8 cellular contexts compared by ENCODE assay signal in the genomic region with DNA sequence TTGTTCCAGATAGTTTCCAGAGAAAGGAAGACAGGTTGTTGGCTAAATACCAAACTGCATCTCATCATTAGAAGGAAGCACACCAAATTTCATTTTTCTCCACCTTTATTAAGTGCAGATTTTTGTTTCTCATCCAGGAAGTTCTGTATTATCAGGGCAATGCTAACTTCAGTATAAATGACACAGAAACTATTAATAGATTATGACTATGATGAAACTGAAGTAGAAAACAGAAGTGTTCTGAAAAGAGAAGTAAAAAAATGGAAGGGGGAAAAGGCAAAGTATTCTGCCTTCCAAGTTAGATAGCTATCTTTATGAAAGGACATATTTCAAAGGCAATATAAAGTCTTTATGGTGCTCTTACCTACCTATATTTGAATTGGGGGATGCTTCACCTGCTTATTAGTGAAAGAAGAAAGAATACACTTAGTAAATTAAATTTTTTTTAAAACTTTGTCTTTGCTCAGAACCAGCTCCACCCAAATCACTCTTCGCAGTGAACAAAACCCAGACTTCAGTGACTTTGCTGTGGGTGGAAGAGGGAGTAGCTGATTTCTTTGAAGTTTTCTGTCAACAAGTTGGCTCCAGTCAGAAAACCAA.
DNase-seq lines count a peak whose midpoint lies in the region; ATAC-seq and TF ChIP-seq lines count a peak whose summit lies in the region.

No MANE protein-coding gene starts in this region.

- H3K79me1 ChIP-seq in trophoblast cell (ENCODE audit: low read length): no peaks in the 10 kb centered on the region

- no peak overlapping the region for H2BK5ac ChIP-seq in trophoblast cell (ENCODE audit: low read depth, low read length, poor library complexity)

- H3K4me3 Mint-ChIP-seq in GM23338: no peak overlapping the region

- intact Hi-C loops in gastrocnemius medialis (cut with DNase I; ENCODE audit: low total_unique reads): no loop called here

- H3K18ac ChIP-seq in trophoblast cell (ENCODE audit: low read length): no peak overlapping the region

- no peaks in the 10 kb centered on the region for H3K4me1 Mint-ChIP-seq in GM23338

- H3K9ac ChIP-seq in muscle layer of colon (ENCODE audit: low read length) (no peak overlapping the region), trophoblast cell (ENCODE audit: low read length) (no peak overlapping the region)

- no peaks in the 10 kb centered on the region for H4K20me1 ChIP-seq in GM23338 (replicated peaks; ENCODE audit: insufficient read depth)

- H2AFZ ChIP-seq in GM23338 (no peak overlapping the region), trophoblast cell (ENCODE audit: insufficient read depth, low read length, poor library complexity) (no peak overlapping the region)

- no peak overlapping the region for H4K91ac ChIP-seq in trophoblast cell (ENCODE audit: low read depth, low read length)

- H3K4me1 ChIP-seq in Peyer's patch (peaks cover 0 to 5% (median 0%) of the 10 kb centered on the region in 4 donors), muscle layer of colon (ENCODE audit: insufficient read depth, low read length) (peaks cover 5% of the 10 kb centered on the region), GM23338 (ENCODE audit: insufficient read depth) (no peaks in the 10 kb centered on the region), trophoblast cell (ENCODE audit: control insufficient read depth in 1 of 2, insufficient read depth in 2 of 2, low read length in 2 of 2) (no peaks in the 10 kb centered on the region), gastrocnemius medialis (no peaks in the 10 kb centered on the region)

- no peak overlapping the region for H4K12ac ChIP-seq in trophoblast cell (ENCODE audit: low read depth, low read length)

- DNase-seq in Peyer's patch (no peak), GM23338 (ENCODE audit: low spot score) (no peak), trophoblast cell (no peak), gastrocnemius medialis (no peak)
- DNase-seq in stimulated activated CD4-positive, alpha-beta T cell treated with anti-CD3 and anti-CD28 coated beads, Interleukin-4, amount 100 ng/mL, for 1 hour: no peak

- TF ChIP-seq CTCF in Peyer's patch (IDR thresholded peaks at IDR 0.05) (no peak), GM23338 (conservative IDR thresholded peaks at IDR 0.05; ENCODE audit: low read depth in 2 of 2) (no peak), gastrocnemius medialis (IDR thresholded peaks at IDR 0.05 in 4 of 5, conservative IDR thresholded peaks at IDR 0.05 in 1 of 5) (no peak)

- no peak overlapping the region for H3K23ac ChIP-seq in trophoblast cell (ENCODE audit: low read length)

- H4K8ac ChIP-seq in trophoblast cell (ENCODE audit: low read depth, low read length): no peak overlapping the region

- in situ Hi-C loops in gastrocnemius medialis (cut with MboI; ENCODE audit: low sequenced_read_pairs in 4 of 4): no loop called here

- no peak overlapping the region for H3K14ac ChIP-seq in trophoblast cell (ENCODE audit: low read length)

- no peaks in the 10 kb centered on the region for H3K36me3 ChIP-seq in Peyer's patch
- no peaks in the 10 kb centered on the region for H3K36me3 ChIP-seq in muscle layer of colon (ENCODE audit: insufficient read depth, low read length)
- H3K36me3 ChIP-seq in GM23338 (ENCODE audit: insufficient read depth): no peaks in the 10 kb centered on the region
- H3K36me3 ChIP-seq in trophoblast cell (ENCODE audit: control insufficient read depth in 1 of 2, insufficient read depth in 2 of 2, low read length in 2 of 2): no peaks in the 10 kb centered on the region
- H3K36me3 ChIP-seq in gastrocnemius medialis: no peaks in the 10 kb centered on the region

- H3F3A ChIP-seq in GM23338 (replicated peaks; ENCODE audit: low read depth): no peaks in the 10 kb centered on the region

- H2BK12ac ChIP-seq in trophoblast cell (ENCODE audit: low read length): no peak overlapping the region

- H3K9me3 ChIP-seq in Peyer's patch (no peaks in the 10 kb centered on the region), muscle layer of colon (ENCODE audit: low read length) (no peaks in the 10 kb centered on the region), trophoblast cell (ENCODE audit: insufficient read depth, low read depth, low read length) (no peaks in the 10 kb centered on the region), gastrocnemius medialis (no peaks in the 10 kb centered on the region)

- no peaks in the 10 kb centered on the region for H3K9me2 ChIP-seq in GM23338 (ENCODE audit: insufficient read depth)

- peak overlapping the region in 1 of 4 donors; percentile 2 for H3K4me3 ChIP-seq in Peyer's patch
- no peak overlapping the region for H3K4me3 ChIP-seq in muscle layer of colon (ENCODE audit: low read depth in 1 of 2, low read length in 2 of 2)
- no peak overlapping the region for H3K4me3 ChIP-seq in GM23338
- H3K4me3 ChIP-seq in trophoblast cell (ENCODE audit: low read depth, low read length): no peak overlapping the region
- no peak overlapping the region for H3K4me3 ChIP-seq in gastrocnemius medialis

- H3K27me3 ChIP-seq in Peyer's patch (no peaks in the 10 kb centered on the region), muscle layer of colon (ENCODE audit: control insufficient read depth in 1 of 2, insufficient read depth in 2 of 2, low read length in 2 of 2) (no peaks in the 10 kb centered on the region), GM23338 (ENCODE audit: insufficient read depth) (no peaks in the 10 kb centered on the region), trophoblast cell (ENCODE audit: insufficient read depth, low read length) (no peaks in the 10 kb centered on the region), gastrocnemius medialis (no peaks in the 10 kb centered on the region)

- H3K79me2 ChIP-seq in GM23338 (replicated peaks; ENCODE audit: insufficient read depth): no peaks in the 10 kb centered on the region
- no peaks in the 10 kb centered on the region for H3K79me2 ChIP-seq in trophoblast cell (ENCODE audit: control insufficient read depth, insufficient read depth, low read length, poor library complexity)

- peak overlapping the region in 3 of 4 donors; percentile 20 to 76 (median 60) for H3K27ac ChIP-seq in Peyer's patch
- peak overlapping the region; percentile 32 for H3K27ac ChIP-seq in muscle layer of colon (ENCODE audit: low read depth, low read length)
- no peak overlapping the region for H3K27ac ChIP-seq in GM23338 (ENCODE audit: low read depth)
- H3K27ac ChIP-seq in trophoblast cell (ENCODE audit: low read depth, low read length): no peak overlapping the region
- H3K27ac ChIP-seq in gastrocnemius medialis: no peak overlapping the region

- no peak overlapping the region for H2BK120ac ChIP-seq in trophoblast cell (ENCODE audit: insufficient read depth, low read length, poor library complexity)

- H3K9me3 Mint-ChIP-seq in GM23338: no peaks in the 10 kb centered on the region

- TF ChIP-seq POLR2A in Peyer's patch (IDR thresholded peaks at IDR 0.05): no peak
- TF ChIP-seq POLR2A in gastrocnemius medialis (IDR thresholded peaks at IDR 0.05): no peak

- no peak overlapping the region for H3K4ac ChIP-seq in trophoblast cell (ENCODE audit: low read depth, low read length)

- H3K4me2 ChIP-seq in GM23338 (no peak overlapping the region), trophoblast cell (ENCODE audit: low read length) (no peak overlapping the region)

- WGBS in trophoblast cell (ENCODE audit: extremely low coverage, insufficient coverage, insufficient read length): no CpG with 5 or more reads among the region's 1 CpG

- H3K27me3 Mint-ChIP-seq in GM23338 (ENCODE audit: insufficient read depth, low read depth, poor library complexity): no peaks in the 10 kb centered on the region

- no peaks in the 10 kb centered on the region for H3K36me3 Mint-ChIP-seq in GM23338 (ENCODE audit: low read depth)

- no peak overlapping the region for H2AK5ac ChIP-seq in trophoblast cell (ENCODE audit: low read length)

- ATAC-seq in GM19023 (IDR thresholded peaks at IDR 0.05; ENCODE audit: unreplicated experiment) (peak; percentile 67), HG02884 (IDR thresholded peaks at IDR 0.05; ENCODE audit: unreplicated experiment) (peak; percentile 80), GM23338 (no peak), gastrocnemius medialis (no peak)

- H3K27ac Mint-ChIP-seq in GM23338: no peak overlapping the region

TF ChIP-seq in GM23338, 12 proteins besides CTCF, POLR2A, EP300 and RAD21 (continues in another document):
- TF ChIP-seq POLR2AphosphoS5 (IDR thresholded peaks at IDR 0.05; ENCODE audit: low read depth) (no peak), NANOG (IDR thresholded peaks at IDR 0.05; ENCODE audit: borderline replicate concordance) (no peak), JUNB (IDR thresholded peaks at IDR 0.05; ENCODE audit: unreplicated experiment) (no peak)

Comparison
In these comparisons a context has a peak if more than half of its experiments do, and no peak if none do; other contexts are left out.
1. ATAC-seq: peak in GM19023 (single experiment) and HG02884 (single experiment); none in GM23338 (single experiment) and gastrocnemius medialis (0 of 2).
2. H3K27ac ChIP-seq: peak in Peyer's patch (3 of 4) and muscle layer of colon (single experiment); none in GM23338 (single experiment), trophoblast cell (single experiment) and gastrocnemius medialis (0 of 4).